In the genomic region with DNA sequence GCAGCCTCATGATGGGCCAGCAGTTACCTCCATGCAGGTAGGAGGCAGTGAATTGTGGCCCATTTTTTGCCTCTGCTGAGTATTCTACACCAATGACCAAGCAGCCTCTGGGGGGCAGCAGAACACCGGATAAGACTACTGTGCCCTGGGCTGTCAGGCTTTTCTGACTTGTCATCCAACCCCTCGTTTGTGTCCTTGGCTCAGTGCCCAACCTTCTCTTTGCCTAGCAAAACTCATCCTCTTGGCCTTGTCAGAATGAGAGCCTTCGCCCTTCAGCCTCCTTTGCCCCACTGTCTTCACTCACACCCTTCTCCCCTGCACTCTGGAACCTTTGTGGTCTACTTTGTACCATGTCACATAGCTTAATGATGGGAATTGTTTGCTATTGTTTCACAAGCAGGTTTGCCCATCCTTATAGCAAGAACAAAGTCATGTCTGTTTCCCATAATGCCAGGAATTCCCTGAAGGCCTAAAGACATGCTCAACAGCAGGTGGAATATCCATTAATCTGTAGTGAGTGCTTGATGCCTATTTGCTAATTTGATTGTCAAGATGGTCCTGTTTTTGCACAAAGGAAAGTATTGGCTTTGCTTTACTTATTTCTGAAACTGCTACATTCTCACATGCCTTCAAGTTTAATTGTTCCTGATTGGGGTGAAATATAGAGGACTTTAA, we compare ENCODE assay signal across 8 cellular contexts.
A peak's percentile ranks its signal among the peaks of the same experiment; 100 is the strongest.
DNase-seq lines count a peak whose midpoint lies in the region; ATAC-seq, FAIRE-seq and TF ChIP-seq lines count a peak whose summit lies in the region.

No MANE protein-coding gene starts in this region.

- no peak for TF ChIP-seq POLR2A in A549 (IDR thresholded peaks at IDR 0.05; ENCODE audit: low read length)

- FAIRE-seq in A549 (lab: Jason Lieb, UNC): peak; percentile 97
- peak; percentile 95 for FAIRE-seq in islet of Langerhans (lab: Jason Lieb, UNC)

- H3K9me3 ChIP-seq in A549 (0 out of 3 replicates have a peak, but pooled peaks cover 3% of the 10 kb centered on the region), WERI-Rb-1 (ENCODE audit: severe bottlenecking) (no peaks in the 10 kb centered on the region)

- H3K27me3 ChIP-seq in WERI-Rb-1 (ENCODE audit: insufficient read depth, low read depth, severe bottlenecking): no peaks in the 10 kb centered on the region

- ATAC-seq in A549 (peak; percentile 97 to 99), GM18861 (IDR thresholded peaks at IDR 0.05; ENCODE audit: unreplicated experiment) (peak; percentile 71), HG03159 (IDR thresholded peaks at IDR 0.05; ENCODE audit: unreplicated experiment) (peak; percentile 86)

- CTCF ChIA-PET in A549 (lab: Yijun Ruan, JAX): interaction anchor here (0.6 to 17.1 kb wide), 32 partner anchors 9 to 905 kb away, joined by 3 to 279 read pairs (median 4); partner anchors contain the start of gene KCNH1

- WGBS in A549 (ENCODE audit: missing lambda C conversion rate): 5% methylated on average over 3 of the region's 3 CpGs

- in situ Hi-C loops in T47D (cut with HindIII; ENCODE audit: low pct_unique_long_range_greater_than_20kb, low sequenced_read_pairs): no loop called here

- H3K4me1 ChIP-seq in A549: peaks cover 14% of the 10 kb centered on the region

- no peak for TF ChIP-seq EP300 in A549 (IDR thresholded peaks at IDR 0.05)

- peak; percentile 99 for TF ChIP-seq RAD21 in A549 (conservative IDR thresholded peaks at IDR 0.05 in 1 of 2, IDR thresholded peaks at IDR 0.05 in 1 of 2)

- H3K4me3 ChIP-seq in A549 (no peak overlapping the region), WERI-Rb-1 (ENCODE audit: low read depth, low read length) (no peak overlapping the region)

- peak overlapping the region; percentile 16; the same call in 1 of the 3 replicates for H3K4me2 ChIP-seq in A549

- DNase-seq in A549 (ENCODE audit: low read depth in 1 of 2, low spot score in 1 of 2) (peak; percentile 86 to 94), NCI-H2171 treated with DMSO at 0.1 percent for 48 hours (lab: John Stamatoyannopoulos, UW) (peak; percentile 97), WERI-Rb-1 (peak; percentile 93), T47D (ENCODE audit: low read depth in 1 of 2, low spot score in 1 of 2) (peak; percentile 65 to 97)
- DNase-seq in stimulated activated CD4-positive, alpha-beta T cell treated with anti-CD3 and anti-CD28 coated beads, Interleukin-1b, Interleukin-23, amount 100 ng/mL, for 4 hours (ENCODE audit: low read depth in 2 of 2): peak; percentile 23 to 56

- H3K27ac ChIP-seq in A549: peak overlapping the region; percentile 64 to 79
- H3K27ac ChIP-seq in WERI-Rb-1: no peak overlapping the region

- H3K36me3 ChIP-seq in WERI-Rb-1: no peaks in the 10 kb centered on the region

- POLR2A ChIA-PET in A549 (lab: Yijun Ruan, JAX): interaction anchor here (1.4 kb wide), 1 partner anchor 13 kb away, joined by 4 read pairs; no protein-coding TSS in a partner anchor

- peak; percentile 96 for TF ChIP-seq CTCF in A549 (IDR thresholded peaks at IDR 0.05)
- peak; percentile 89 for TF ChIP-seq CTCF in WERI-Rb-1 (IDR thresholded peaks at IDR 0.05; ENCODE audit: low read depth, low read length)

TF ChIP-seq in A549, 52 proteins besides CTCF, POLR2A, EP300 and RAD21:
- TF ChIP-seq, protein P1, sequence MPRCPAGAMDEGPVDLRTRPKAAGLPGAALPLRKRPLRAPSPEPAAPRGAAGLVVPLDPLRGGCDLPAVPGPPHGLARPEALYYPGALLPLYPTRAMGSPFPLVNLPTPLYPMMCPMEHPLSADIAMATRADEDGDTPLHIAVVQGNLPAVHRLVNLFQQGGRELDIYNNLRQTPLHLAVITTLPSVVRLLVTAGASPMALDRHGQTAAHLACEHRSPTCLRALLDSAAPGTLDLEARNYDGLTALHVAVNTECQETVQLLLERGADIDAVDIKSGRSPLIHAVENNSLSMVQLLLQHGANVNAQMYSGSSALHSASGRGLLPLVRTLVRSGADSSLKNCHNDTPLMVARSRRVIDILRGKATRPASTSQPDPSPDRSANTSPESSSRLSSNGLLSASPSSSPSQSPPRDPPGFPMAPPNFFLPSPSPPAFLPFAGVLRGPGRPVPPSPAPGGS (IDR thresholded peaks at IDR 0.05): no peak
- TF ChIP-seq HOXA7 (CRISPR knock-in tag; IDR thresholded peaks at IDR 0.05) (no peak), POLR2AphosphoS2 (conservative IDR thresholded peaks at IDR 0.05; ENCODE audit: low read length) (no peak), MAX (IDR thresholded peaks at IDR 0.05) (peak; percentile 33; the same call in 1 of the 2 replicates), HOXB5 (CRISPR knock-in tag; IDR thresholded peaks at IDR 0.05) (no peak), NFE2L2 (conservative IDR thresholded peaks at IDR 0.05; ENCODE audit: low read length) (0 out of 2 replicates have a peak, but pooled peaks have one; percentile 25), HES2 (IDR thresholded peaks at IDR 0.05) (no peak), E2F6 (IDR thresholded peaks at IDR 0.05; ENCODE audit: borderline replicate concordance, low read depth) (no peak), SMC3 (IDR thresholded peaks at IDR 0.05) (peak; percentile 100), TFCP2L1 (CRISPR knock-in tag; IDR thresholded peaks at IDR 0.05) (no peak), MYC (IDR thresholded peaks at IDR 0.05; ENCODE audit: borderline replicate concordance, low read length) (no peak), MAFK (IDR thresholded peaks at IDR 0.05; ENCODE audit: partially characterized antibody) (peak; percentile 41), ZSCAN20 (CRISPR knock-in tag; IDR thresholded peaks at IDR 0.05) (no peak), JUNB (IDR thresholded peaks at IDR 0.05) (no peak), JUN (IDR thresholded peaks at IDR 0.05) (peak in 1 of 2 experiments; percentile 33; a peak in 1 of 5 replicates), CEBPB (IDR thresholded peaks at IDR 0.05) (peak in 1 of 2 experiments; percentile 36; a peak in 1 of 4 replicates), KDM1A (IDR thresholded peaks at IDR 0.05; ENCODE audit: low read depth) (no peak), TP53 (CRISPR knock-in tag; IDR thresholded peaks at IDR 0.05) (no peak), CBX8 (IDR thresholded peaks at IDR 0.05) (no peak), FOSL2 (IDR thresholded peaks at IDR 0.05) (no peak), FOSL2 (CRISPR knock-in tag; IDR thresholded peaks at IDR 0.05) (peak; percentile 40), FOXS1 (CRISPR knock-in tag; IDR thresholded peaks at IDR 0.05) (no peak), FOSB (CRISPR knock-in tag; IDR thresholded peaks at IDR 0.05) (no peak), SREBF2 (IDR thresholded peaks at IDR 0.05) (no peak)

Comparison
In these comparisons a context has a peak if more than half of its experiments do, and no peak if none do; other contexts are left out.
1. DNase-seq: peak in every context shown above with its lines; median percentile 97 in NCI-H2171 treated with DMSO at 0.1 percent for 48 hours; 93 in WERI-Rb-1; 90 in A549; 81 in T47D; 40 in stimulated activated CD4-positive, alpha-beta T cell treated with anti-CD3 and anti-CD28 coated beads, Interleukin-1b, Interleukin-23, amount 100 ng/mL, for 4 hours.